ENCODE assay signal across 16 cellular contexts in genomic region chr19:1818549-1819195, GRCh38. TPM values are rescaled to one million over a fixed set of nuclear protein-coding genes. Genes with fewer than 3 reads are reported as not detected.
DNase-seq lines count a peak whose midpoint lies in the region; ATAC-seq, FAIRE-seq and TF ChIP-seq lines count a peak whose summit lies in the region.
"Had no signal": no experiment of that assay in that cellular context is flagged by ENCODE, and none has a peak within 500 bp of the region (broad histone marks: within the 10 kb centered on the region; RNA-seq: fewer than 3 reads in every experiment).

No MANE protein-coding gene starts in this region.

- POLR2A ChIA-PET in K562 (lab: Yijun Ruan, JAX), result interaction anchor here (0.5 to 1.1 kb wide), 4 partner anchors 7 to 177 kb away, joined by 3 read pairs; no protein-coding TSS in a partner anchor

- no peak overlapping the region for H2AFZ ChIP-seq in K562 (ENCODE audit: low read depth, low read length)

- 94% methylated on average over 19 of the region's 33 CpGs for WGBS in K562 (ENCODE audit: insufficient coverage, low coverage, missing lambda C conversion rate)
- WGBS in spleen, 5 donors, result 88 to 94% (median 91%) methylated on average over 15 to 33 of the region's 33 CpGs

- H4K20me1 ChIP-seq in BLaER1, result peaks cover 90% of the 10 kb centered on the region
- H4K20me1 ChIP-seq in K562 (replicated peaks; ENCODE audit: control insufficient read depth, insufficient read depth, low read length), result no peaks in the 10 kb centered on the region

- H3K9ac ChIP-seq in BLaER1 (no peak overlapping the region), K562 (ENCODE audit: insufficient read depth in 1 of 2, low read depth in 2 of 2, low read length in 2 of 2) (no peak overlapping the region; a peak in 1 of 4 replicates)

- DNase-seq in K562 (ENCODE audit: extremely low read depth in 1 of 4, low spot score in 3 of 4) (no peak), spleen (peak; percentile 74), dermis blood vessel endothelial cell (no peak), occipital lobe (lab: John Stamatoyannopoulos, UW) (no peak)
- DNase-seq: C1 segment of cervical spinal cord; Caco-2; CD4-positive, alpha-beta T cell; GOT3; H7; HFFc6 had no signal

- no TSS peak for BruUV-seq in K562 (replicated peaks; lab: Mats Ljungman, UMichigan)

- H3K4me1 ChIP-seq in BLaER1 (peaks cover 26% of the 10 kb centered on the region), K562 (replicated peaks in 1 of 2; ENCODE audit: control insufficient read depth in 2 of 2, insufficient read depth in 2 of 2, low read length in 2 of 2) (peaks cover 2 to 45% of the 10 kb centered on the region in 2 experiments; a peak in 2 of 5 replicates), spleen (peaks cover under 1 to 39% (median 18%) of the 10 kb centered on the region in 6 donors)
- H3K4me1 ChIP-seq: Caco-2 had no signal

- H3K4me3 ChIP-seq in BLaER1, result no peak overlapping the region
- H3K4me3 ChIP-seq in K562, result no peak overlapping the region
- no peak overlapping the region for H3K4me3 ChIP-seq in spleen

- in situ Hi-C loops in K562 (cut with MboI), result no loop called here

- no peak for TF ChIP-seq EP300 in K562 (IDR thresholded peaks at IDR 0.05; ENCODE audit: low read length)

- H3K36me3 ChIP-seq in BLaER1 (peaks cover 93% of the 10 kb centered on the region), K562 (ENCODE audit: control insufficient read depth, insufficient read depth, low read length) (peaks cover 86% of the 10 kb centered on the region; the same call in 2 of the 3 replicates), spleen (peaks cover 10 to 97% (median 92%) of the 10 kb centered on the region in 6 donors)

- 0 out of 2 replicates have a peak overlapping the region, but pooled peaks have one; percentile 13 for H3K27ac ChIP-seq in BLaER1
- no peak overlapping the region for H3K27ac ChIP-seq in K562 (ENCODE audit: extremely low read depth, low read depth, low read length)
- no peak overlapping the region for H3K27ac ChIP-seq in spleen

- H3K9me1 ChIP-seq in K562 (ENCODE audit: control insufficient read depth, insufficient read depth, low read length), result no peaks in the 10 kb centered on the region

- no peak for TF ChIP-seq CTCF in K562 (IDR thresholded peaks at IDR 0.05 in 2 of 3, conservative IDR thresholded peaks at IDR 0.05 in 1 of 3; ENCODE audit: insufficient read depth in 2 of 3, low read depth in 1 of 3, low read length in 3 of 3)
- TF ChIP-seq CTCF in spleen (IDR thresholded peaks at IDR 0.05 in 8 of 11, conservative IDR thresholded peaks at IDR 0.05 in 3 of 11), result no peak

- no peaks in the 10 kb centered on the region for H3K9me3 ChIP-seq in BLaER1
- no peaks in the 10 kb centered on the region for H3K9me3 ChIP-seq in K562 (replicated peaks; ENCODE audit: control insufficient read depth, insufficient read depth, low read depth, low read length)
- H3K9me3 ChIP-seq in spleen, result no peaks in the 10 kb centered on the region
- H3K9me3 ChIP-seq: Caco-2 had no signal

- ATAC-seq in K562, result no peak
- ATAC-seq: HCT116 had no signal

- CTCF ChIA-PET in K562 (lab: Yijun Ruan, JAX; ENCODE audit: low intra/inter-chr PET ratio), result no interaction called here

- peaks cover 9% of the 10 kb centered on the region for H3K79me2 ChIP-seq in K562 (ENCODE audit: control insufficient read depth, insufficient read depth, low read length)

- intact Hi-C loops in K562 (cut with micrococcal nuclease), result no loop called here
- intact Hi-C loops in spleen (cut with DNase I; ENCODE audit: low total_unique reads), result no loop called here

- H3K4me2 ChIP-seq in BLaER1, result no peak overlapping the region
- no peak overlapping the region for H3K4me2 ChIP-seq in K562 (ENCODE audit: insufficient read depth, low read length)

- TF ChIP-seq POLR2A in K562 (conservative IDR thresholded peaks at IDR 0.05), result no peak
- no peak for TF ChIP-seq POLR2A in spleen (IDR thresholded peaks at IDR 0.05)

- FAIRE-seq in K562 (lab: Jason Lieb, UNC), result no peak
- FAIRE-seq: D721Med, G401.6, HTR-8/SVneo had no signal

- H3K27me3 ChIP-seq in BLaER1 (no peaks in the 10 kb centered on the region), K562 (ENCODE audit: control insufficient read depth in 2 of 2, insufficient read depth in 2 of 2, low read length in 2 of 2) (no peaks in the 10 kb centered on the region), spleen (replicated peaks in 1 of 7) (no peaks in the 10 kb centered on the region)

- no peak for TF ChIP-seq RAD21 in K562 (CRISPR knock-in tag; conservative IDR thresholded peaks at IDR 0.05 in 1 of 2, IDR thresholded peaks at IDR 0.05 in 1 of 2)

TF ChIP-seq in K562, 482 proteins besides CTCF, POLR2A, EP300 and RAD21 (continues in another document):
- TF ChIP-seq POLR2G (IDR thresholded peaks at IDR 0.05; ENCODE audit: low read depth, low read length), result peak; percentile 63; the same call in 1 of the 2 replicates

RNA-seq across cellular contexts. Expression of gene ATP8B3, which starts 6.6 kb away (rescaled TPM):
- 1.4 TPM for polyA plus RNA-seq in PFSK-1 (2012; ENCODE audit: insufficient read length, low read depth)
- 40.7 and 89.4 TPM in 2 replicates for total RNA-seq in K562 (2011; cell fraction: chromatin; rRNA removed; ENCODE audit: low replicate concordance)
- total RNA-seq in K562 (2011; cell fraction: nucleolus; rRNA removed), result 37.1 and 44.7 TPM in 2 replicates
- 35.0 and 38.7 TPM in 2 replicates for total RNA-seq in K562 (2011; cell fraction: nucleoplasm; rRNA removed)
- total RNA-seq in K562 (2014; rRNA removed) (3.2 and 5.0 TPM in 2 replicates), K562 (2014; rRNA removed; fragmentation: Illumina TruSeq; extraction: Trizol) (3.2 and 3.6 TPM in 2 replicates), K562 (2015; rRNA removed; fragmentation: Illumina TruSeq; extraction: Trizol) (3.8 and 4.3 TPM in 2 replicates), K562 (2021) (12.3 and 13.2 TPM in 2 replicates), spleen (10 to 100 TPM in 1 of 7 donors, 1 to 10 TPM in 6; 5.4 to 10.1 (median 7.3) TPM), dermis blood vessel endothelial cell (0.85 and 1.2 TPM in 2 replicates), occipital lobe (under 0.01 TPM)
- polyA plus RNA-seq in K562 (2011; rRNA removed) (8.3 and 13.2 TPM in 2 replicates), K562 (2014; fragmentation: Illumina TruSeq; extraction: Trizol) (6.0 and 6.4 TPM in 2 replicates), K562 (2014; fragmentation: Nextera tagmentation; extraction: Ambion mirVana) (1 to 10 TPM; 1.2 to 2.2 TPM), K562 (2014; rRNA removed) (10.1 and 11.9 TPM in 2 replicates), spleen (1 to 10 TPM; 1.9 to 3.9 (median 2.3) TPM)
- 12.0 and 13.1 TPM in 2 replicates for polyA plus RNA-seq in K562 (2011; cell fraction: cytosol; rRNA removed)
- 36.1 and 44.4 TPM in 2 replicates for polyA plus RNA-seq in K562 (2011; cell fraction: nucleus; rRNA removed)
- polyA plus RNA-seq in K562 (2012), result 5.6 and 7.6 TPM in 2 replicates
- 9.7 and 10.4 TPM in 2 replicates for polyA minus RNA-seq in K562 (2011; rRNA and poly(A)+ RNA removed)
- polyA minus RNA-seq in K562 (2011; cell fraction: cytosol; rRNA and poly(A)+ RNA removed), result 7.3 and 10.2 TPM in 2 replicates
- 5.4 and 7.0 TPM in 2 replicates for polyA minus RNA-seq in K562 (2011; cell fraction: nucleus; rRNA and poly(A)+ RNA removed)

RNA-seq across cellular contexts. Expression of gene REXO1, which starts 29.6 kb away (rescaled TPM):
- 155 TPM for polyA plus RNA-seq in PFSK-1 (2012; ENCODE audit: insufficient read length, low read depth)
- 46.7 and 163 TPM in 2 replicates for total RNA-seq in K562 (2011; cell fraction: chromatin; rRNA removed; ENCODE audit: low replicate concordance)
- total RNA-seq in K562 (2011; cell fraction: nucleolus; rRNA removed), result 112 and 114 TPM in 2 replicates
- 55.0 and 57.6 TPM in 2 replicates for total RNA-seq in K562 (2011; cell fraction: nucleoplasm; rRNA removed)
- 15.8 and 21.9 TPM in 2 replicates for total RNA-seq in K562 (2014; rRNA removed)
- total RNA-seq in K562 (2014; rRNA removed; fragmentation: Illumina TruSeq; extraction: Trizol), result 3.5 and 4.5 TPM in 2 replicates
- 15.8 and 20.8 TPM in 2 replicates for total RNA-seq in K562 (2015; rRNA removed; fragmentation: Illumina TruSeq; extraction: Trizol)
- total RNA-seq in K562 (2021), result 52.4 and 63.3 TPM in 2 replicates
- 14.6 and 21.5 TPM in 2 replicates for polyA plus RNA-seq in K562 (2011; rRNA removed)
- polyA plus RNA-seq in K562 (2011; cell fraction: cytosol; rRNA removed), result 17.4 and 27.3 TPM in 2 replicates
- 56.5 and 100 TPM in 2 replicates for polyA plus RNA-seq in K562 (2011; cell fraction: nucleus; rRNA removed)
- 37.1 and 39.8 TPM in 2 replicates for polyA plus RNA-seq in K562 (2012)
- 16.7 and 40.7 TPM in 2 replicates for polyA plus RNA-seq in K562 (2014; fragmentation: Illumina TruSeq; extraction: Trizol)
- polyA plus RNA-seq in K562 (2014; fragmentation: Nextera tagmentation; extraction: Ambion mirVana), result under 1 TPM; 0.04 to 0.29 TPM
- 31.0 and 50.1 TPM in 2 replicates for polyA plus RNA-seq in K562 (2014; rRNA removed)
- polyA minus RNA-seq in K562 (2011; rRNA and poly(A)+ RNA removed), result 7.4 and 11.2 TPM in 2 replicates
- 23.8 and 34.7 TPM in 2 replicates for polyA minus RNA-seq in K562 (2011; cell fraction: cytosol; rRNA and poly(A)+ RNA removed)
- polyA minus RNA-seq in K562 (2011; cell fraction: nucleus; rRNA and poly(A)+ RNA removed), result 19.5 and 21.3 TPM in 2 replicates
- total RNA-seq in spleen, result 10 to 100 TPM; 35.7 to 88.1 (median 59.2) TPM
- 10 to 100 TPM; 13.4 to 52.3 (median 27.4) TPM for polyA plus RNA-seq in spleen
- total RNA-seq in dermis blood vessel endothelial cell, result 8.7 and 14.0 TPM in 2 replicates
- total RNA-seq in occipital lobe, result 2.8 TPM

RNA-seq across cellular contexts. Expression of gene KLF16, which starts 44.7 kb away (rescaled TPM):
- 74.6 TPM for polyA plus RNA-seq in PFSK-1 (2012; ENCODE audit: insufficient read length, low read depth)
- 5.8 and 14.0 TPM in 2 replicates for total RNA-seq in K562 (2011; cell fraction: chromatin; rRNA removed; ENCODE audit: low replicate concordance)
- total RNA-seq in K562 (2011; cell fraction: nucleolus; rRNA removed), result 11.7 and 16.7 TPM in 2 replicates
- total RNA-seq in K562 (2011; cell fraction: nucleoplasm; rRNA removed), result 6.4 and 7.5 TPM in 2 replicates
- total RNA-seq in K562 (2014; rRNA removed) (15.5 and 22.0 TPM in 2 replicates), K562 (2014; rRNA removed; fragmentation: Illumina TruSeq; extraction: Trizol) (3.4 and 3.8 TPM in 2 replicates), K562 (2015; rRNA removed; fragmentation: Illumina TruSeq; extraction: Trizol) (7.9 and 9.4 TPM in 2 replicates), K562 (2021) (59.1 and 60.4 TPM in 2 replicates), spleen (10 to 100 TPM; 12.9 to 39.0 (median 29.5) TPM), dermis blood vessel endothelial cell (5.3 and 9.5 TPM in 2 replicates), occipital lobe (3.3 TPM)
- polyA plus RNA-seq in K562 (2011; rRNA removed) (3.7 and 4.8 TPM in 2 replicates), K562 (2014; fragmentation: Illumina TruSeq; extraction: Trizol) (6.8 and 13.1 TPM in 2 replicates), K562 (2014; fragmentation: Nextera tagmentation; extraction: Ambion mirVana) (under 1 TPM; 0.04 to 0.10 TPM), K562 (2014; rRNA removed) (15.4 and 27.5 TPM in 2 replicates), spleen (10 to 100 TPM in 1 of 3 donors, 1 to 10 TPM in 2; 7.1 to 19.5 (median 8.1) TPM)
- polyA plus RNA-seq in K562 (2011; cell fraction: cytosol; rRNA removed), result 7.1 and 44.8 TPM in 2 replicates
- polyA plus RNA-seq in K562 (2011; cell fraction: nucleus; rRNA removed), result 14.2 and 29.1 TPM in 2 replicates
- polyA plus RNA-seq in K562 (2012), result 20.8 and 23.7 TPM in 2 replicates
- 1.0 and 1.3 TPM in 2 replicates for polyA minus RNA-seq in K562 (2011; rRNA and poly(A)+ RNA removed)
- 15.0 and 25.4 TPM in 2 replicates for polyA minus RNA-seq in K562 (2011; cell fraction: cytosol; rRNA and poly(A)+ RNA removed)
- 5.8 and 6.6 TPM in 2 replicates for polyA minus RNA-seq in K562 (2011; cell fraction: nucleus; rRNA and poly(A)+ RNA removed)
